ENCODE assay signal across 21 cellular contexts in genomic region chr12:131574397-131574775, GRCh38.
"Had no signal": no experiment of that assay in that cellular context is flagged by ENCODE, and none has a peak within 500 bp of the region (broad histone marks: within the 10 kb centered on the region; RNA-seq: fewer than 3 reads in every experiment).

No MANE protein-coding gene starts in this region.

- H3K9me3 Mint-ChIP-seq: activated naive CD4-positive, alpha-beta T cell treated with anti-CD3 and anti-CD28 coated beads, Interleukin-2, amount 50 U/mL, for 72 hours; activated naive CD8-positive, alpha-beta T cell treated with anti-CD3 and anti-CD28 coated beads, Interleukin-2, amount 50 U/mL, for 24 hours; activated T-cell treated with anti-CD3 and anti-CD28 coated beads, Interleukin-2, amount 50 U/mL, for 4 hours had no signal

- H3K4me1 Mint-ChIP-seq: activated naive CD8-positive, alpha-beta T cell treated with anti-CD3 and anti-CD28 coated beads, Interleukin-2, amount 50 U/mL, for 24 hours; WTC11 had no signal

- H3K27ac Mint-ChIP-seq: activated naive CD4-positive, alpha-beta T cell treated with anti-CD3 and anti-CD28 coated beads, Interleukin-2, amount 50 U/mL, for 72 hours; activated naive CD8-positive, alpha-beta T cell treated with anti-CD3 and anti-CD28 coated beads, Interleukin-2, amount 50 U/mL, for 24 hours; T-helper 1 cell treated with Interleukin-12 subunit alpha and Interleukin-12 subunit beta and Interleukin-4 antibody, amounts not matched to agents 30 μg/mL and 1 μg/mL, for 36 hours; WTC11 had no signal

- H3K27ac ChIP-seq: brain microvascular endothelial cell, cardiac muscle cell had no signal

- DNase-seq: activated CD4-positive, alpha-beta T cell treated with anti-CD3 and anti-CD28 coated beads for 48 hours; activated CD4-positive, alpha-beta T cell treated with anti-CD3 and anti-CD28 coated beads, Interleukin-2, amount 50 U/mL, for 48 hours; activated CD4-positive, CD25-positive, alpha-beta regulatory T cell treated with anti-CD3 and anti-CD28 coated beads, Interleukin-2, amount 50 U/mL, for 72 hours; activated effector memory CD4-positive, alpha-beta T cell treated with anti-CD3 and anti-CD28 coated beads, Interleukin-2, amount 50 U/mL, for 16 hours; activated naive CD4-positive, alpha-beta T cell treated with Interleukin-2 at 50 U/mL for 16 hours; activated naive CD8-positive, alpha-beta T cell treated with anti-CD3 and anti-CD28 coated beads, Interleukin-2, amount 50 U/mL, for 24 hours; activated T-cell treated with anti-CD3 and anti-CD28 coated beads, Interleukin-2, amount 50 U/mL, for 4 hours; brain microvascular endothelial cell; Karpas-422; MM.1S; NCI-H1105; NCI-H1436; NCI-H1694 treated with DMSO at 0.1 percent for 48 hours; NCI-H2029 treated with DMSO at 0.1 percent for 48 hours; NCI-H345; NCI-H510A treated with DMSO at 0.1 percent for 48 hours had no signal

- H3K36me3 Mint-ChIP-seq: activated naive CD4-positive, alpha-beta T cell treated with anti-CD3 and anti-CD28 coated beads, Interleukin-2, amount 50 U/mL, for 72 hours had no signal

- ATAC-seq: activated naive CD4-positive, alpha-beta T cell treated with anti-CD3 and anti-CD28 coated beads, Interleukin-2, amount 50 U/mL, for 72 hours; activated naive CD8-positive, alpha-beta T cell treated with anti-CD3 and anti-CD28 coated beads, Interleukin-2, amount 50 U/mL, for 24 hours; activated T-cell treated with anti-CD3 and anti-CD28 coated beads, Interleukin-2, amount 50 U/mL, for 4 hours; K562; WTC11 had no signal

- FAIRE-seq: K562 had no signal

- H3K36me3 ChIP-seq: brain microvascular endothelial cell, cardiac muscle cell had no signal

- H3K27me3 ChIP-seq: brain microvascular endothelial cell, cardiac muscle cell had no signal

- H3K4me3 ChIP-seq: cardiac muscle cell, K562 had no signal

- H3K4me3 Mint-ChIP-seq: activated naive CD8-positive, alpha-beta T cell treated with anti-CD3 and anti-CD28 coated beads, Interleukin-2, amount 50 U/mL, for 24 hours; activated T-cell treated with anti-CD3 and anti-CD28 coated beads, Interleukin-2, amount 50 U/mL, for 4 hours; T-helper 1 cell treated with Interleukin-12 subunit alpha and Interleukin-12 subunit beta and Interleukin-4 antibody, amounts not matched to agents 30 μg/mL and 1 μg/mL, for 36 hours; WTC11 had no signal
